ENCODE assay signal across 25 cellular contexts in the genomic region with DNA sequence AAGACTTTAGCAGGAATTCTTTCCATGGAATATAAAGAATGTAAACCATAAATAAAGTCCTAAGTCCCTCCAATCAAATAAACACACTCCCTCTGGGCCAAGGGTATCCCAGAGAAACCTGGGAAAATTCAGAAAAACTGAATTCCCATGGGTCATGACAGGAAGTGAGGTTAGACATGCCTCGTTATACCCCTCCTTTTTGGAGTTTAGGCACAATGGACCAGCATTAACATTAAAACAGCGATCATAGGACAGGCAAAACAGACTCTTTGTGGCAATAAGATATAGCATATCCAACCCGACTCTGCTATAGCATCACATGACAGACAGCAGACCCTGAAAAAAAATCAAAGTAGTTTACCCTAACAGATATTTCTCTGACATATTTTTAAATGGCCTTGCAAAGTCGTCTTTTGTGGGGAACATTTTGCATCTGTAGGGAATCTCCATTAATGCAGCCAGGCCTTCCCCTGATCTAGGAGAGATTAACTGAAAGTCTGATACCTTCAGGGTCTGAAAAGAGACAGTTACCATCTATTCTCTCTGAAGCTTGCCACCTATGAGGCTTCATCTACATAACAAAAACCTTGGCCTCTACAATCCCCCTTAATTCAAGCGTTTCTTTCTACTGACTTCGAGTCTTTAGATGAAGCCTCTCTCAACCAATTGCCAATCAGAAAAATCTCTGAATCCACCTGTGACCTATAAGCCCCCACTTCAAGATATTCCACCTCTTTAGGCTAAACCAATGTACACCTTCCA.
"Had no signal": no experiment of that assay in that cellular context is flagged by ENCODE, and none has a peak within 500 bp of the region (broad histone marks: within the 10 kb centered on the region; RNA-seq: fewer than 3 reads in every experiment).

No MANE protein-coding gene starts in this region.

- H3K9me3 Mint-ChIP-seq: memory B cell; natural killer cell treated with Interleukin-12 subunit alpha and Interleukin-12 subunit beta and Interleukin-15 and Interleukin-18, amount 100 ng/mL, for 72 hours; stimulated activated effector memory CD8-positive, alpha-beta T cell treated with anti-CD3 and anti-CD28 coated beads, Interleukin-12 subunit alpha, Interleukin-12 subunit beta, amount 100 ng/mL, for 72 hours had no signal

- FAIRE-seq: endometrium, frontal cortex, kidney, urothelium cell line had no signal

- H3K9ac ChIP-seq: parathyroid adenoma had no signal

- H3K36me3 Mint-ChIP-seq: memory B cell; natural killer cell treated with Interleukin-12 subunit alpha and Interleukin-12 subunit beta and Interleukin-15 and Interleukin-18, amount 100 ng/mL, for 72 hours; stimulated activated effector memory CD8-positive, alpha-beta T cell treated with anti-CD3 and anti-CD28 coated beads, Interleukin-12 subunit alpha, Interleukin-12 subunit beta, amount 100 ng/mL, for 72 hours had no signal

- H3K27me3 ChIP-seq: heart right ventricle, right lobe of liver, suprapubic skin, thyroid gland had no signal

- DNase-seq: effector CD8-positive, alpha-beta T cell; heart right ventricle; kidney; left cardiac atrium; left ventricle myocardium inferior; lower lobe of right lung; midbrain; occipital lobe; right lobe of liver; stimulated activated CD4-positive, alpha-beta T cell treated with anti-CD3 and anti-CD28 coated beads, Interleukin-4, amount 100 ng/mL, for 1 hour; stimulated activated CD8-positive, alpha-beta memory T cell treated with anti-CD3 and anti-CD28 coated beads, Interleukin-4, amount 100 ng/mL, for 48 hours; stimulated activated naive CD8-positive, alpha-beta T cell treated with anti-CD3 and anti-CD28 coated beads, Interleukin-15, Interleukin-2, amounts not matched to agents 100 U/mL and 50 U/mL, for 24 hours; thyroid gland had no signal

- H3K9me3 ChIP-seq: lower lobe of right lung, prostate gland, right lobe of liver, suprapubic skin, thyroid gland had no signal

- H3K4me3 ChIP-seq: coronary artery, heart right ventricle, left ventricle myocardium inferior, lower lobe of right lung, prostate gland, right lobe of liver, suprapubic skin, thyroid gland had no signal

- H3K4me1 ChIP-seq: heart right ventricle, left ventricle myocardium inferior, lower lobe of right lung, parathyroid adenoma, prostate gland, suprapubic skin, thyroid gland had no signal

- H3K4me1 Mint-ChIP-seq: memory B cell; stimulated activated effector memory CD8-positive, alpha-beta T cell treated with anti-CD3 and anti-CD28 coated beads, Interleukin-12 subunit alpha, Interleukin-12 subunit beta, amount 100 ng/mL, for 72 hours had no signal

- H2AFZ ChIP-seq: parathyroid adenoma had no signal

- H3K27ac ChIP-seq: coronary artery, heart right ventricle, left ventricle myocardium inferior, lower lobe of right lung, parathyroid adenoma, prostate gland, right lobe of liver, suprapubic skin, thyroid gland had no signal

- H3K79me2 ChIP-seq: parathyroid adenoma had no signal

- H3K27ac Mint-ChIP-seq: memory B cell; natural killer cell treated with Interleukin-12 subunit alpha and Interleukin-12 subunit beta and Interleukin-15 and Interleukin-18, amount 100 ng/mL, for 72 hours; stimulated activated effector memory CD8-positive, alpha-beta T cell treated with anti-CD3 and anti-CD28 coated beads, Interleukin-12 subunit alpha, Interleukin-12 subunit beta, amount 100 ng/mL, for 72 hours; type B pancreatic cell had no signal

- H3K4me3 Mint-ChIP-seq: memory B cell; natural killer cell treated with Interleukin-12 subunit alpha and Interleukin-12 subunit beta and Interleukin-15 and Interleukin-18, amount 100 ng/mL, for 72 hours; stimulated activated effector memory CD8-positive, alpha-beta T cell treated with anti-CD3 and anti-CD28 coated beads, Interleukin-12 subunit alpha, Interleukin-12 subunit beta, amount 100 ng/mL, for 72 hours; type B pancreatic cell had no signal

- ATAC-seq: esophagus mucosa; heart right ventricle; left cardiac atrium; lower lobe of right lung; natural killer cell treated with Interleukin-12 subunit alpha and Interleukin-12 subunit beta and Interleukin-15 and Interleukin-18, amount 100 ng/mL, for 72 hours; right lobe of liver; stimulated activated effector memory CD8-positive, alpha-beta T cell treated with anti-CD3 and anti-CD28 coated beads, Interleukin-12 subunit alpha, Interleukin-12 subunit beta, amount 100 ng/mL, for 72 hours; stimulated activated naive CD8-positive, alpha-beta T cell treated with anti-CD3 and anti-CD28 coated beads, Interleukin-15, Interleukin-2, amounts not matched to agents 100 U/mL and 50 U/mL, for 24 hours had no signal

- H3K27me3 Mint-ChIP-seq: type B pancreatic cell had no signal

- H3K36me3 ChIP-seq: heart right ventricle, left ventricle myocardium inferior, lower lobe of right lung, prostate gland, right lobe of liver, suprapubic skin, thyroid gland had no signal
